ENCODE assay signal across 9 cellular contexts in genomic region chr3:18422972-18423371, GRCh38. TPM values are rescaled to one million over a fixed set of nuclear protein-coding genes. Genes with fewer than 3 reads are reported as not detected.
DNase-seq lines count a peak whose midpoint lies in the region; ATAC-seq and TF ChIP-seq lines count a peak whose summit lies in the region.
"Had no signal": no experiment of that assay in that cellular context is flagged by ENCODE, and none has a peak within 500 bp of the region (broad histone marks: within the 10 kb centered on the region; RNA-seq: fewer than 3 reads in every experiment).

No MANE protein-coding gene starts in this region.

- H2AFZ ChIP-seq in Karpas-422 (ENCODE audit: low read length), result no peak overlapping the region

- POLR2A ChIA-PET in AG04449 (lab: Yijun Ruan, JAX), result no interaction called here
- POLR2A ChIA-PET in naive thymus-derived CD8-positive, alpha-beta T cell (lab: Charles Lee), result interaction anchor here (0.6 to 6.8 kb wide), 15 partner anchors 7 to 335 kb away, joined by 3 to 65 read pairs (median 9); no protein-coding TSS in a partner anchor

- H4K20me1 ChIP-seq in Karpas-422 (ENCODE audit: insufficient read depth, low read depth, low read length), result no peaks in the 10 kb centered on the region

- 28% methylated on average over 5 of the region's 5 CpGs for WGBS in HUES64

- TF ChIP-seq CTCF in AG04449 (IDR thresholded peaks at IDR 0.05; ENCODE audit: insufficient read depth, low read length, missing control alignments), result no peak
- no peak for TF ChIP-seq CTCF in chondrocyte (IDR thresholded peaks at IDR 0.05)

- no peak overlapping the region for H3K4me2 ChIP-seq in Karpas-422 (ENCODE audit: low read depth, low read length, poor library complexity, severe bottlenecking)

- no peaks in the 10 kb centered on the region for H3K36me3 Mint-ChIP-seq in chondrocyte (ENCODE audit: low read depth)
- H3K36me3 Mint-ChIP-seq in naive thymus-derived CD8-positive, alpha-beta T cell, result peaks cover 8 to 37% (median 15%) of the 10 kb centered on the region in 3 donors

- H3K9me3 Mint-ChIP-seq in chondrocyte (ENCODE audit: low read depth), result no peaks in the 10 kb centered on the region
- H3K9me3 Mint-ChIP-seq in naive thymus-derived CD8-positive, alpha-beta T cell, result no peaks in the 10 kb centered on the region

- H3K4me1 Mint-ChIP-seq in chondrocyte (ENCODE audit: low read depth), result peaks cover 22% of the 10 kb centered on the region
- H3K4me1 Mint-ChIP-seq in naive thymus-derived CD8-positive, alpha-beta T cell, result peaks cover 33 to 79% (median 67%) of the 10 kb centered on the region in 4 donors

- H3K4me3 ChIP-seq in AG04449 (ENCODE audit: low read depth, low read length) (peak overlapping the region; percentile 74; the same call in 1 of the 2 replicates), HUES64 (ENCODE audit: low read length) (peak overlapping the region; percentile 82), Karpas-422 (ENCODE audit: low read length) (no peak overlapping the region)

- H3K36me3 ChIP-seq in HUES64 (ENCODE audit: insufficient read depth, low read length) (0 out of 2 replicates have a peak, but pooled peaks cover 3% of the 10 kb centered on the region), Karpas-422 (ENCODE audit: insufficient read depth, low read length) (no peaks in the 10 kb centered on the region)

- H3K4me3 Mint-ChIP-seq in chondrocyte (ENCODE audit: unreplicated experiment), result peak overlapping the region; percentile 78
- H3K4me3 Mint-ChIP-seq in naive thymus-derived CD8-positive, alpha-beta T cell, result peak overlapping the region; percentile 93 to 99 (median 96)

- H3K4me1 ChIP-seq in HUES64 (ENCODE audit: insufficient read depth, low read length) (peaks cover 18% of the 10 kb centered on the region), Karpas-422 (ENCODE audit: low read length) (peaks cover 21% of the 10 kb centered on the region)

- no peaks in the 10 kb centered on the region for H3K9me2 ChIP-seq in Karpas-422 (replicated peaks; ENCODE audit: insufficient read depth, low read length)

- H3K27me3 ChIP-seq in HUES64 (ENCODE audit: insufficient read depth, low read length) (peaks cover 7% of the 10 kb centered on the region; the same call in 1 of the 2 replicates), Karpas-422 (ENCODE audit: low read length) (no peaks in the 10 kb centered on the region)

- H3K27me3 Mint-ChIP-seq in chondrocyte (ENCODE audit: low read depth), result peaks cover 11% of the 10 kb centered on the region
- H3K27me3 Mint-ChIP-seq in naive thymus-derived CD8-positive, alpha-beta T cell, result no peaks in the 10 kb centered on the region

- CTCF ChIA-PET in AG04449 (lab: Yijun Ruan, JAX), result interaction anchor here (1.2 kb wide), 1 partner anchor 10 kb away, joined by 4 read pairs; no protein-coding TSS in a partner anchor

- DNase-seq in AG04449 (ENCODE audit: low read depth, low spot score) (no peak), chondrocyte (ENCODE audit: low spot score) (no peak), SW 1271 (lab: John Stamatoyannopoulos, UW) (no peak), Karpas-422 (no peak)
- DNase-seq in naive thymus-derived CD8-positive, alpha-beta T cell, result no peak
- DNase-seq: NCI-H2081 treated with DMSO at 0.1 percent for 48 hours had no signal

- H3K9ac ChIP-seq in HUES64 (ENCODE audit: low read depth, low read length), result no peak overlapping the region
- no peak overlapping the region for H3K9ac ChIP-seq in Karpas-422 (ENCODE audit: low read length)

- no peak for ATAC-seq in naive thymus-derived CD8-positive, alpha-beta T cell
- ATAC-seq in HG02610 (IDR thresholded peaks at IDR 0.05; ENCODE audit: unreplicated experiment) (no peak), HG03354 (IDR thresholded peaks at IDR 0.05; ENCODE audit: poor library complexity, severe bottlenecking, unreplicated experiment) (no peak)

- H3K27ac ChIP-seq in HUES64 (ENCODE audit: low read depth, low read length) (no peak overlapping the region), Karpas-422 (ENCODE audit: low read length) (no peak overlapping the region)

- H3K9me3 ChIP-seq in HUES64 (ENCODE audit: insufficient read depth, low read depth, low read length) (no peaks in the 10 kb centered on the region), Karpas-422 (ENCODE audit: low read length) (no peaks in the 10 kb centered on the region)

- no peak overlapping the region for H3K27ac Mint-ChIP-seq in chondrocyte (ENCODE audit: unreplicated experiment)
- H3K27ac Mint-ChIP-seq in naive thymus-derived CD8-positive, alpha-beta T cell, result peak overlapping the region; percentile 94 to 99 (median 98)

- H3K79me2 ChIP-seq in Karpas-422 (ENCODE audit: low read length), result no peaks in the 10 kb centered on the region

RNA-seq across cellular contexts. Expression of gene SATB1, which starts 2.2 kb away (rescaled TPM):
- polyA plus RNA-seq in HUES64 (2013, experiment 1 of 2), result 13.3 TPM
- polyA plus RNA-seq in HUES64 (2013, experiment 2 of 2), result 19.4 TPM
- total RNA-seq in chondrocyte, result 4.4 to 5.9 TPM (median 5.4 TPM) in 3 replicates
- 100 to 1,000 TPM; 429 to 436 TPM for total RNA-seq in naive thymus-derived CD8-positive, alpha-beta T cell
- 100 to 1,000 TPM; 196 to 265 (median 242) TPM for polyA plus RNA-seq in naive thymus-derived CD8-positive, alpha-beta T cell
- 5.9 and 6.8 TPM in 2 replicates for total RNA-seq in Karpas-422 (2014; rRNA removed; shearing (Covaris generic); ENCODE audit: low replicate concordance)

Comparison
In these comparisons a context has a peak if more than half of its experiments do, and no peak if none do; other contexts are left out.
1. RNA of gene SATB1, which starts 2.2 kb away (total RNA-seq): 429 to 436 TPM in naive thymus-derived CD8-positive, alpha-beta T cell; 5.9 to 6.8 TPM in Karpas-422 and 4.4 to 5.9 TPM in chondrocyte; every median in the first group is over 10 times any median in the second.